In genomic region chr1:93690341-93690740, GRCh38 we compare ENCODE assay signal across 15 cellular contexts. TPM values are rescaled to one million over a fixed set of nuclear protein-coding genes. Genes with fewer than 3 reads are reported as not detected.
DNase-seq lines count a peak whose midpoint lies in the region; ATAC-seq and TF ChIP-seq lines count a peak whose summit lies in the region.
"Had no signal": no experiment of that assay in that cellular context is flagged by ENCODE, and none has a peak within 500 bp of the region (broad histone marks: within the 10 kb centered on the region; RNA-seq: fewer than 3 reads in every experiment).

No MANE protein-coding gene starts in this region.

- H3K4me3 ChIP-seq in GM23248, result no peak overlapping the region
- no peak overlapping the region for H3K4me3 ChIP-seq in PC-9
- H3K4me3 ChIP-seq in liver (ENCODE audit: low read depth in 1 of 3, low read length in 3 of 3), result no peak overlapping the region
- H3K4me3 ChIP-seq in psoas muscle, result no peak overlapping the region
- H3K4me3 ChIP-seq: GM12878, K562 had no signal

- H3K9me2 ChIP-seq in GM23248 (ENCODE audit: insufficient read depth) (no peaks in the 10 kb centered on the region), PC-9 (ENCODE audit: insufficient read depth) (no peaks in the 10 kb centered on the region)

- TF ChIP-seq RAD21 in liver (IDR thresholded peaks at IDR 0.05), result no peak

- H3K4me2 ChIP-seq in GM23248 (ENCODE audit: unreplicated experiment) (no peak overlapping the region), PC-9 (peak overlapping the region; percentile 83; the same call in 1 of the 2 replicates)

- H3K36me3 Mint-ChIP-seq in stimulated activated memory B cell treated with anti-CD40 and anti-IgM and Interleukin-4, amounts not matched to agents 10 μg/mL and 1 μg/mL and 100 μg/mL, for 72 hours, result no peaks in the 10 kb centered on the region

- no peak overlapping the region for H3K4me3 Mint-ChIP-seq in stimulated activated memory B cell treated with anti-CD40 and anti-IgM and Interleukin-4, amounts not matched to agents 10 μg/mL and 1 μg/mL and 100 μg/mL, for 72 hours
- H3K4me3 Mint-ChIP-seq: CD4-positive, alpha-beta T cell; H9 had no signal

- TF ChIP-seq CTCF in PC-9 (conservative IDR thresholded peaks at IDR 0.05) (no peak), liver (IDR thresholded peaks at IDR 0.05; ENCODE audit: low read depth, low read length, missing input control) (no peak), psoas muscle (IDR thresholded peaks at IDR 0.05) (no peak)

- H3K36me3 ChIP-seq in GM23248 (ENCODE audit: low read depth), result no peaks in the 10 kb centered on the region
- no peaks in the 10 kb centered on the region for H3K36me3 ChIP-seq in PC-9 (ENCODE audit: low read depth)
- no peaks in the 10 kb centered on the region for H3K36me3 ChIP-seq in liver (ENCODE audit: control insufficient read depth in 4 of 4, insufficient read depth in 3 of 4, low read depth in 1 of 4, low read length in 3 of 4)
- H3K36me3 ChIP-seq in psoas muscle (ENCODE audit: insufficient read depth in 1 of 2, low read depth in 1 of 2), result no peaks in the 10 kb centered on the region

- no TSS peak for BruUV-seq in PC-9 (replicated peaks; lab: Mats Ljungman, UMichigan)

- no peaks in the 10 kb centered on the region for H3K9me3 Mint-ChIP-seq in stimulated activated memory B cell treated with anti-CD40 and anti-IgM and Interleukin-4, amounts not matched to agents 10 μg/mL and 1 μg/mL and 100 μg/mL, for 72 hours
- H3K9me3 Mint-ChIP-seq: CD4-positive, alpha-beta T cell; H9 had no signal

- H3K4me1 Mint-ChIP-seq in stimulated activated memory B cell treated with anti-CD40 and anti-IgM and Interleukin-4, amounts not matched to agents 10 μg/mL and 1 μg/mL and 100 μg/mL, for 72 hours, result peaks cover 34% of the 10 kb centered on the region

- H3K4me1 ChIP-seq in GM23248 (ENCODE audit: insufficient read depth) (peaks cover 45% of the 10 kb centered on the region), PC-9 (replicated peaks; ENCODE audit: insufficient read depth) (peaks cover 88% of the 10 kb centered on the region), liver (ENCODE audit: control insufficient read depth in 4 of 4, insufficient read depth in 4 of 4, low read length in 3 of 4) (no peaks in the 10 kb centered on the region), psoas muscle (no peaks in the 10 kb centered on the region)

- DNase-seq in GM23248 (no peak), PC-9 (no peak), psoas muscle (no peak)
- no peak for DNase-seq in stimulated activated CD4-positive, alpha-beta T cell treated with anti-CD3 and anti-CD28 coated beads, Interleukin-1b, Interleukin-23, amount 100 ng/mL, for 48 hours
- DNase-seq: AML-193; C1 segment of cervical spinal cord; Calu3; CD4-positive, alpha-beta T cell; DMS 273 treated with DMSO at 0.1 percent for 48 hours; GOT3; H9 had no signal

- in situ Hi-C loops in GM23248 (cut with MboI), result no loop called here

- H3K27ac ChIP-seq in GM23248, result no peak overlapping the region
- H3K27ac ChIP-seq in PC-9, result peak overlapping the region; percentile 99
- H3K27ac ChIP-seq in liver (ENCODE audit: low read depth in 1 of 2, low read length in 2 of 2), result no peak overlapping the region
- H3K27ac ChIP-seq in psoas muscle, result no peak overlapping the region

- POLR2A ChIA-PET in PC-9 (lab: Charles Lee; ENCODE audit: unreplicated experiment), result no interaction called here

- H2AFZ ChIP-seq in GM23248, result 0 out of 2 replicates have a peak overlapping the region, but pooled peaks have one; percentile 7
- no peak overlapping the region for H2AFZ ChIP-seq in PC-9

- H3K79me2 ChIP-seq in GM23248 (ENCODE audit: insufficient read depth) (no peaks in the 10 kb centered on the region), PC-9 (ENCODE audit: low read depth) (peaks cover 62% of the 10 kb centered on the region)

- intact Hi-C loops in PC-9 (cut with micrococcal nuclease; ENCODE audit: unreplicated experiment) (no loop called here), psoas muscle (cut with DNase I) (no loop called here)

- H3K27me3 ChIP-seq in GM23248 (replicated peaks; ENCODE audit: insufficient read depth), result no peaks in the 10 kb centered on the region
- no peaks in the 10 kb centered on the region for H3K27me3 ChIP-seq in PC-9 (ENCODE audit: insufficient read depth, low read depth)
- no peaks in the 10 kb centered on the region for H3K27me3 ChIP-seq in liver (ENCODE audit: control insufficient read depth in 4 of 4, insufficient read depth in 4 of 4, low read length in 3 of 4)
- H3K27me3 ChIP-seq in psoas muscle (ENCODE audit: insufficient read depth in 3 of 3, low read length in 2 of 3), result no peaks in the 10 kb centered on the region

- CTCF ChIA-PET in PC-9 (lab: Charles Lee), result no interaction called here

- H3F3A ChIP-seq in GM23248 (ENCODE audit: insufficient read depth) (peaks cover 34% of the 10 kb centered on the region), PC-9 (ENCODE audit: insufficient read depth, low read depth) (peaks cover 77% of the 10 kb centered on the region)

- ATAC-seq in stimulated activated memory B cell treated with anti-CD40 and anti-IgM and Interleukin-4, amounts not matched to agents 10 μg/mL and 1 μg/mL and 100 μg/mL, for 72 hours, result no peak
- no peak for ATAC-seq in psoas muscle
- ATAC-seq: GM12878, K562 had no signal

- H3K27ac Mint-ChIP-seq in stimulated activated memory B cell treated with anti-CD40 and anti-IgM and Interleukin-4, amounts not matched to agents 10 μg/mL and 1 μg/mL and 100 μg/mL, for 72 hours, result no peak overlapping the region
- H3K27ac Mint-ChIP-seq: CD4-positive, alpha-beta T cell; H9 had no signal

- no peaks in the 10 kb centered on the region for H3K27me3 Mint-ChIP-seq in stimulated activated memory B cell treated with anti-CD40 and anti-IgM and Interleukin-4, amounts not matched to agents 10 μg/mL and 1 μg/mL and 100 μg/mL, for 72 hours

- H4K20me1 ChIP-seq in GM23248 (ENCODE audit: insufficient read depth) (no peaks in the 10 kb centered on the region), PC-9 (ENCODE audit: insufficient read depth) (no peaks in the 10 kb centered on the region)

- H3K9me3 ChIP-seq in GM23248 (ENCODE audit: low read depth), result no peaks in the 10 kb centered on the region
- no peaks in the 10 kb centered on the region for H3K9me3 ChIP-seq in PC-9 (ENCODE audit: insufficient read depth, low read depth)
- no peaks in the 10 kb centered on the region for H3K9me3 ChIP-seq in liver (ENCODE audit: control insufficient read depth in 4 of 4, low read length in 3 of 4)
- H3K9me3 ChIP-seq in psoas muscle, result no peaks in the 10 kb centered on the region

- H3K9ac ChIP-seq in GM23248, result no peak overlapping the region
- no peak overlapping the region for H3K9ac ChIP-seq in liver (ENCODE audit: low read depth in 1 of 2, low read length in 2 of 2)

TF ChIP-seq in liver, 16 proteins besides CTCF, POLR2A, EP300 and RAD21:
- TF ChIP-seq HNF4A (conservative IDR thresholded peaks at IDR 0.05) (peak; percentile 17 to 36), FOXA2 (IDR thresholded peaks at IDR 0.05) (no peak)

RNA-seq across cellular contexts. Expression of gene BCAR3, which starts 8.7 kb away (rescaled TPM):
- total RNA-seq in GM23248 (2014; rRNA removed; shearing (Covaris generic)), result 79.5 and 83.2 TPM in 2 replicates
- polyA plus RNA-seq in GM23248 (2016; fragmentation: Nextera tagmentation; extraction: Ambion mirVana), result 62.2 and 65.1 TPM in 2 replicates
- total RNA-seq in PC-9 (2021), result 62.5 and 70.0 TPM in 2 replicates
- 1 to 10 TPM; 2.8 to 8.0 TPM for total RNA-seq in liver
- 10 to 100 TPM in 1 of 2 donors, 1 to 10 TPM in 1; 7.4 to 10.3 TPM for polyA plus RNA-seq in liver
- 10 to 100 TPM; 16.2 to 34.3 (median 21.1) TPM for total RNA-seq in psoas muscle
- polyA plus RNA-seq in psoas muscle, result 10 to 100 TPM; 15.8 to 64.1 (median 16.5) TPM
